8 cellular contexts compared by ENCODE assay signal in the genomic region with DNA sequence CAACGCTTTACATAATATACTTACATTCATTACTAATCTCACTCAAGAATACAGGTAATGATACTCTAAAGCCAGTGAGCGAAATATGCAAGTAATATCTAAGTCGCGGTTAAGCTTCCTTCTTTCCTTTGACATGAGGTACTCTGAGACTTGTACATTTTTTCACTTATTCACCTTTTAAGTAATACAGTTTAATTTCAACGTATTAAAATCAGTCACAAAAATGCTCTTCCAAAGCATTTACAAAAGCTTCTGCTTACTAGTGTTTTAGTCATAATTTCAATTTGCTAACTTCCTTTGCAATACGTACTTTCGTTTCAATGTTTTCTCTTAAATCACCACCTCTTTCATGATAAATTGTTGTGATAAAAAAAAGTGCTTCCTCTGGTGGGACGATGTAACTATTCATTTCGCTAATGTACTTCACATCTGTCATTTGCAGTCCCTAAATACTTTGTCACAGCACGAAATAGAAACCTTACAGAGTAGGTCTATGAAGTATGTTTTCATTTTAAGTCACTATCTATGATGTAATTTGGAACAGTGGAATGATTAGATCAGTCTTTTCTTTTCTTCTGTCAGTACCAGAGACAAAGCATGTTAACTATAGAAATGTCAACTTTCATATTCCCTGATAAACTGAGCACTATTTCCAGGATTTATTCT. TPM values are rescaled to one million over a fixed set of nuclear protein-coding genes. Genes with fewer than 3 reads are reported as not detected.
DNase-seq lines count a peak whose midpoint lies in the region; ATAC-seq, FAIRE-seq and TF ChIP-seq lines count a peak whose summit lies in the region.

No MANE protein-coding gene starts in this region.

- WGBS in SK-N-SH (ENCODE audit: low lambda C conversion rate), result 27% methylated on average over 10 of the region's 10 CpGs
- WGBS in pancreas, 2 donors, result 47 to 49% methylated on average over 10 of the region's 10 CpGs

- no peaks in the 10 kb centered on the region for H3K27me3 Mint-ChIP-seq in activated CD4-positive, alpha-beta T cell treated with anti-CD3 and anti-CD28 coated beads for 36 hours

- H3K4me3 ChIP-seq in SK-N-SH (ENCODE audit: low read depth in 2 of 2, low read length in 1 of 2) (peak overlapping the region; percentile 46 to 53), skeletal muscle cell (ENCODE audit: low read depth, low read length) (peak overlapping the region; percentile 31), pancreas (no peak overlapping the region)

- CTCF ChIA-PET in activated CD4-positive, alpha-beta T cell treated with anti-CD3 and anti-CD28 coated beads for 36 hours (lab: Charles Lee), result no interaction called here
- CTCF ChIA-PET in SK-N-SH (lab: Yijun Ruan, JAX), result no interaction called here

- peaks cover 12% of the 10 kb centered on the region for H3K4me1 Mint-ChIP-seq in activated CD4-positive, alpha-beta T cell treated with anti-CD3 and anti-CD28 coated beads for 36 hours

- no peak for TF ChIP-seq RAD21 in SK-N-SH (IDR thresholded peaks at IDR 0.05; ENCODE audit: low read length)

- H3K27me3 ChIP-seq in SK-N-SH (ENCODE audit: insufficient read depth) (no peaks in the 10 kb centered on the region), pancreas (no peaks in the 10 kb centered on the region)

- peak in 1 of 2 experiments; percentile 17; a peak in 1 of 4 replicates for TF ChIP-seq EP300 in SK-N-SH (IDR thresholded peaks at IDR 0.05; ENCODE audit: borderline replicate concordance in 1 of 2, low read depth in 1 of 2, low read length in 1 of 2)

- POLR2A ChIA-PET in activated CD4-positive, alpha-beta T cell treated with anti-CD3 and anti-CD28 coated beads for 36 hours (lab: Charles Lee), result no interaction called here
- POLR2A ChIA-PET in SK-N-SH (lab: Yijun Ruan, JAX), result no interaction called here

- intact Hi-C loops in activated CD4-positive, alpha-beta T cell treated with anti-CD3 and anti-CD28 coated beads for 36 hours (cut with DNase I, micrococcal nuclease), result no loop called here
- intact Hi-C loops in pancreas (cut with DNase I), result no loop called here

- peaks cover 23% of the 10 kb centered on the region for H3K9me3 Mint-ChIP-seq in activated CD4-positive, alpha-beta T cell treated with anti-CD3 and anti-CD28 coated beads for 36 hours (ENCODE audit: low read depth)

- no peak for FAIRE-seq in pancreas (lab: Jason Lieb, UNC)

- no peaks in the 10 kb centered on the region for H3K9me2 ChIP-seq in SK-N-SH

- H3K4me3 Mint-ChIP-seq in activated CD4-positive, alpha-beta T cell treated with anti-CD3 and anti-CD28 coated beads for 36 hours, result no peak overlapping the region

- peak overlapping the region; percentile 57; the same call in 1 of the 2 replicates for H3K9ac ChIP-seq in SK-N-SH

- H3K9me3 ChIP-seq in SK-N-SH, result no peaks in the 10 kb centered on the region
- H3K9me3 ChIP-seq in pancreas, result no peaks in the 10 kb centered on the region

- H3K36me3 ChIP-seq in SK-N-SH (replicated peaks in 1 of 2; ENCODE audit: control insufficient read depth in 1 of 2, insufficient read depth in 2 of 2, low read length in 1 of 2) (no peaks in the 10 kb centered on the region), pancreas (no peaks in the 10 kb centered on the region)

- peak overlapping the region; percentile 80 for H2AFZ ChIP-seq in SK-N-SH (ENCODE audit: low read depth)

- peak; percentile 96 for ATAC-seq in activated CD4-positive, alpha-beta T cell treated with anti-CD3 and anti-CD28 coated beads for 36 hours
- peak; percentile 86 for ATAC-seq in HG02623 (IDR thresholded peaks at IDR 0.05; ENCODE audit: unreplicated experiment)
- no peak for ATAC-seq in pancreas

- H3K36me3 Mint-ChIP-seq in activated CD4-positive, alpha-beta T cell treated with anti-CD3 and anti-CD28 coated beads for 36 hours (ENCODE audit: low read depth), result no peaks in the 10 kb centered on the region

- DNase-seq in activated CD4-positive, alpha-beta T cell treated with anti-CD3 and anti-CD28 coated beads for 36 hours, result no peak
- no peak for DNase-seq in activated CD4-positive, alpha-beta T cell treated with anti-CD3 and anti-CD28 coated beads, Interleukin-2, amount 50 U/mL, for 1 hour
- DNase-seq in SK-N-SH, result peak; percentile 8
- DNase-seq in skeletal muscle cell (ENCODE audit: low read depth), result no peak
- no peak for DNase-seq in stimulated activated CD4-positive, alpha-beta T cell treated with anti-CD3 and anti-CD28 coated beads, Interleukin-4, amount 100 ng/mL, for 24 hours
- DNase-seq in pancreas, result no peak
- DNase-seq in pons (ENCODE audit: low spot score), result no peak

- peak overlapping the region; percentile 37 for H3K27ac Mint-ChIP-seq in activated CD4-positive, alpha-beta T cell treated with anti-CD3 and anti-CD28 coated beads for 36 hours

- peak overlapping the region; percentile 55; a peak in 3 of 4 replicates for H3K27ac ChIP-seq in SK-N-SH (ENCODE audit: low read depth in 2 of 2, low read length in 1 of 2)
- no peak overlapping the region for H3K27ac ChIP-seq in pancreas

- peak overlapping the region; percentile 73 for H3K4me2 ChIP-seq in SK-N-SH

- H3K4me1 ChIP-seq in SK-N-SH (ENCODE audit: control insufficient read depth in 1 of 2, insufficient read depth in 2 of 2, low read depth in 1 of 2, low read length in 1 of 2) (peaks cover 0 to 9% of the 10 kb centered on the region in 2 experiments; a peak in 2 of 4 replicates), pancreas (no peaks in the 10 kb centered on the region)

- TF ChIP-seq CTCF in SK-N-SH (IDR thresholded peaks at IDR 0.05) (no peak), pancreas (IDR thresholded peaks at IDR 0.05) (no peak)

- H3F3A ChIP-seq in SK-N-SH (replicated peaks; ENCODE audit: insufficient read depth), result peaks cover 19% of the 10 kb centered on the region

- no peaks in the 10 kb centered on the region for H3K79me2 ChIP-seq in SK-N-SH (ENCODE audit: insufficient read depth)

- H4K20me1 ChIP-seq in SK-N-SH (ENCODE audit: insufficient read depth), result no peaks in the 10 kb centered on the region

TF ChIP-seq in SK-N-SH, 30 proteins besides CTCF, POLR2A, EP300 and RAD21:
- TF ChIP-seq FOSL2 (IDR thresholded peaks at IDR 0.05; ENCODE audit: borderline replicate concordance, low read depth), result peak; percentile 8; the same call in 1 of the 2 replicates
- TF ChIP-seq TEAD4 (IDR thresholded peaks at IDR 0.05; ENCODE audit: borderline replicate concordance, insufficient read depth), result 0 out of 2 replicates have a peak, but pooled peaks have one; percentile 7
- no peak for TF ChIP-seq RCOR1 (IDR thresholded peaks at IDR 0.05; ENCODE audit: low read length)
- TF ChIP-seq TCF12 (IDR thresholded peaks at IDR 0.05), result 0 out of 2 replicates have a peak, but pooled peaks have one; percentile 31
- TF ChIP-seq, protein P1, sequence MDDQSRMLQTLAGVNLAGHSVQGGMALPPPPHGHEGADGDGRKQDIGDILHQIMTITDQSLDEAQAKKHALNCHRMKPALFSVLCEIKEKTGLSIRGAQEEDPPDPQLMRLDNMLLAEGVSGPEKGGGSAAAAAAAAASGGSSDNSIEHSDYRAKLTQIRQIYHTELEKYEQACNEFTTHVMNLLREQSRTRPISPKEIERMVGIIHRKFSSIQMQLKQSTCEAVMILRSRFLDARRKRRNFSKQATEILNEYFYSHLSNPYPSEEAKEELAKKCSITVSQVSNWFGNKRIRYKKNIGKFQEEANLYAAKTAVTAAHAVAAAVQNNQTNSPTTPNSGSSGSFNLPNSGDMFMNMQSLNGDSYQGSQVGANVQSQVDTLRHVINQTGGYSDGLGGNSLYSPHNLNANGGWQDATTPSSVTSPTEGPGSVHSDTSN (IDR thresholded peaks at IDR 0.05), result peak; percentile 46
- no peak for TF ChIP-seq YY1 (IDR thresholded peaks at IDR 0.05; ENCODE audit: low read depth)
- no peak for TF ChIP-seq NFIC (IDR thresholded peaks at IDR 0.05; ENCODE audit: borderline replicate concordance)
- TF ChIP-seq, protein P2, sequence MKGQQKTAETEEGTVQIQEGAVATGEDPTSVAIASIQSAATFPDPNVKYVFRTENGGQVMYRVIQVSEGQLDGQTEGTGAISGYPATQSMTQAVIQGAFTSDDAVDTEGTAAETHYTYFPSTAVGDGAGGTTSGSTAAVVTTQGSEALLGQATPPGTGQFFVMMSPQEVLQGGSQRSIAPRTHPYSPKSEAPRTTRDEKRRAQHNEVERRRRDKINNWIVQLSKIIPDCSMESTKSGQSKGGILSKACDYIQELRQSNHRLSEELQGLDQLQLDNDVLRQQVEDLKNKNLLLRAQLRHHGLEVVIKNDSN (IDR thresholded peaks at IDR 0.05; ENCODE audit: borderline replicate concordance, low read depth), result no peak
- TF ChIP-seq POLR2AphosphoS5 (IDR thresholded peaks at IDR 0.05; ENCODE audit: low read depth, low read length), result no peak

RNA-seq across cellular contexts. Expression of a gene that starts 34.0 kb away (rescaled TPM):
- not detected for total RNA-seq in activated CD4-positive, alpha-beta T cell treated with anti-CD3 and anti-CD28 coated beads for 36 hours
- polyA plus RNA-seq in SK-N-SH (2012; rRNA removed) (0.24 and 0.30 TPM in 2 replicates), pancreas (1 to 10 TPM; 2.2 to 3.3 TPM)
- 0.08 and 0.09 TPM in 2 replicates for polyA plus RNA-seq in SK-N-SH (2012; cell fraction: cytosol; rRNA removed)
- polyA plus RNA-seq in SK-N-SH (2012; cell fraction: nucleus; rRNA removed), result 0.20 TPM in 1 of 2 replicates, not detected in the other
- 1 to 10 TPM; 2.0 to 4.3 (median 3.0) TPM for total RNA-seq in pancreas

Comparison
In these comparisons a context has a peak if more than half of its experiments do, and no peak if none do; other contexts are left out.
1. ATAC-seq: peak in activated CD4-positive, alpha-beta T cell treated with anti-CD3 and anti-CD28 coated beads for 36 hours (single experiment) and HG02623 (single experiment); none in pancreas (0 of 4).
2. H3K27ac ChIP-seq: peak in SK-N-SH (2 of 2); none in pancreas (0 of 4).
3. H3K4me3 ChIP-seq: peak in SK-N-SH (2 of 2) and skeletal muscle cell (single experiment); none in pancreas (0 of 4).